ENCODE assay signal across 1 cellular context in the genomic region with DNA sequence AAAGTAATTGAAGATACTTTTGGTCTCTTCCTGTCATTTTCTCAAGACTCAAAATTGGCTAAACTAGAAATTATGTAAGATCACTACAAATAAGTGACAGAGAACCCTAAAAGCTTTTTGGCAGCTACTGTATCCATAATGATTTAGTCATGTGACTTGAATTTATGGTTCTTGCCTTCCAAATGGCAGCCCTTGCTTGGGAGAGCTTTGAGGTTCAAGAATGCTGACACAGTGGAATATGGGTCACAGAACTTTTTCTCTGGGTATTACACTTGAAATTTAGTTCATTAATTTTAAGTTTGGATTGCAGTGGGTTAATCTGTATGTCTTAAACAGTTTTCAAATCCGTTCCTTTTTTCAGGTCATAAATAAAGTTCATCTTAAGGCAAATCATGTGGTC.
TF ChIP-seq lines count a peak whose summit lies in the region.

No MANE protein-coding gene starts in this region.

TF ChIP-seq in HepG2, 621 proteins besides CTCF, POLR2A, EP300 and RAD21 (continued from another document):
- TF ChIP-seq, protein P1, sequence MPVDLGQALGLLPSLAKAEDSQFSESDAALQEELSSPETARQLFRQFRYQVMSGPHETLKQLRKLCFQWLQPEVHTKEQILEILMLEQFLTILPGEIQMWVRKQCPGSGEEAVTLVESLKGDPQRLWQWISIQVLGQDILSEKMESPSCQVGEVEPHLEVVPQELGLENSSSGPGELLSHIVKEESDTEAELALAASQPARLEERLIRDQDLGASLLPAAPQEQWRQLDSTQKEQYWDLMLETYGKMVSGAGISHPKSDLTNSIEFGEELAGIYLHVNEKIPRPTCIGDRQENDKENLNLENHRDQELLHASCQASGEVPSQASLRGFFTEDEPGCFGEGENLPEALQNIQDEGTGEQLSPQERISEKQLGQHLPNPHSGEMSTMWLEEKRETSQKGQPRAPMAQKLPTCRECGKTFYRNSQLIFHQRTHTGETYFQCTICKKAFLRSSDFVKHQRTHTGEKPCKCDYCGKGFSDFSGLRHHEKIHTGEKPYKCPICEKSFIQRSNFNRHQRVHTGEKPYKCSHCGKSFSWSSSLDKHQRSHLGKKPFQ (CRISPR knock-in tag; IDR thresholded peaks at IDR 0.05; ENCODE audit: insufficient replicate concordance): no peak
- TF ChIP-seq ZNF605 (CRISPR knock-in tag; IDR thresholded peaks at IDR 0.05): no peak
- TF ChIP-seq SMAD1 (CRISPR knock-in tag; IDR thresholded peaks at IDR 0.05; ENCODE audit: borderline replicate concordance, low read depth): no peak
- TF ChIP-seq ZNF136 (CRISPR knock-in tag; IDR thresholded peaks at IDR 0.05; ENCODE audit: low read depth): no peak
- TF ChIP-seq MAZ (IDR thresholded peaks at IDR 0.05; ENCODE audit: borderline replicate concordance, low read depth, low read length): no peak
- no peak for TF ChIP-seq MAZ (CRISPR knock-in tag; IDR thresholded peaks at IDR 0.05; ENCODE audit: low read depth)
